29 cellular contexts compared by ENCODE assay signal in the genomic region with DNA sequence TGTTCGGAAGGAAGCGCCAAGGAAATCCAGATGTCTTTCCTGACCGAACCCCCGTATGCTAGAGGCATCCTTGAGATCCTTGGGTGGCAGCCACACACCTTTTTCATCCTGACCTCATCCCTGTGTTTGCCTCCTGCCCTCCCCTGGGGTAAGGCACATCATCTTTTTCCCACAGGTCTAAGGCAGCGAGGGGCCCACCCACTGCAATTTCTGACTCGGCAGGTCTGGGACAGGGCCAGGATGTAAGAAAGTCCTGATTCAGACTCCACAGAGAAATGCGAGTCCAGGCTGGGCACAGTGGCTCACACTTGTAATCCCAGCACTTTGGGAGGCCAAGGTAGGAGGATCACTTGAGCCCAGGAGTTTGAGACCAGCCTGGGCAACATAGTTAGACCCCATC. TPM values are rescaled to one million over a fixed set of nuclear protein-coding genes. Genes with fewer than 3 reads are reported as not detected.
"Had no signal": no experiment of that assay in that cellular context is flagged by ENCODE, and none has a peak within 500 bp of the region (broad histone marks: within the 10 kb centered on the region; RNA-seq: fewer than 3 reads in every experiment).

No MANE protein-coding gene starts in this region.

- H3K9ac ChIP-seq: neural progenitor cell had no signal

- FAIRE-seq: endometrium, TTC549 had no signal

- H3K4me1 ChIP-seq: sigmoid colon, vagina had no signal

- H3K36me3 ChIP-seq: left ventricle myocardium inferior, neural progenitor cell, vagina had no signal

- H3K9me3 ChIP-seq: left ventricle myocardium inferior, sigmoid colon, vagina had no signal

- H3K27ac ChIP-seq: hepatocyte, left ventricle myocardium inferior, neural progenitor cell, sigmoid colon, vagina had no signal

- H3K27me3 ChIP-seq: hepatocyte, neural progenitor cell, sigmoid colon, vagina had no signal

- ATAC-seq: activated CD8-positive, alpha-beta T cell treated with anti-CD3 and anti-CD28 coated beads, Interleukin-2, amount 10 ng/mL, durations not matched to agents 7 days and 5 days; naive thymus-derived CD8-positive, alpha-beta T cell; stimulated activated naive B cell treated with anti-CD40 and anti-IgM and Interleukin-4, amounts not matched to agents 10 μg/mL and 1 μg/mL and 100 μg/mL, for 72 hours had no signal

- H3K4me2 ChIP-seq: hepatocyte, neural progenitor cell had no signal

- DNase-seq: activated CD4-positive, alpha-beta T cell treated with anti-CD3 and anti-CD28 coated beads for 1 hour; activated CD4-positive, alpha-beta T cell treated with anti-CD3 and anti-CD28 coated beads, Interleukin-2, amount 50 U/mL, for 1 hour; activated CD8-positive, alpha-beta T cell treated with anti-CD3 and anti-CD28 coated beads, Interleukin-2, amount 10 ng/mL, durations not matched to agents 7 days and 5 days; activated gamma-delta T cell; aorta; effector CD4-positive, alpha-beta T cell; erythroblast; foreskin melanocyte; glutamatergic neuron; immature natural killer cell; naive thymus-derived CD8-positive, alpha-beta T cell; retina; sigmoid colon; stimulated activated CD4-positive, alpha-beta T cell treated with anti-CD3 and anti-CD28 coated beads, Interleukin-2, amount 100 ng/mL, for 48 hours; stimulated activated CD8-positive, alpha-beta memory T cell treated with anti-CD3 and anti-CD28 coated beads, Interleukin-4, amount 100 ng/mL, for 48 hours; stimulated activated naive B cell treated with anti-CD40 and anti-IgM and Interleukin-4, amounts not matched to agents 10 μg/mL and 1 μg/mL and 100 μg/mL, for 72 hours; trophoblast cell had no signal

- H3K4me3 ChIP-seq: hepatocyte, left ventricle myocardium inferior, neural progenitor cell, sigmoid colon, vagina had no signal

RNA-seq across cellular contexts. Expression of a gene that starts 36.5 kb away (rescaled TPM):
- total RNA-seq: activated CD8-positive, alpha-beta T cell treated with anti-CD3 and anti-CD28 coated beads, Interleukin-2, amount 10 ng/mL, durations not matched to agents 7 days and 5 days; activated T-helper 1 cell treated with anti-CD3 and anti-CD28 coated beads, Interleukin-12 subunit alpha, Interleukin-12 subunit beta, Interleukin-2, Interleukin-4 antibody, amounts not matched to agents 30 ng/mL and 10 ng/mL and 1 ng/mL, durations not matched to agents 14 hours and 24 hours and 36 hours; aorta; hepatocyte; kidney epithelial cell; left ventricle myocardium inferior; lung microvascular endothelial cell; mesothelial cell of epicardium; osteoblast; posterior vena cava; vagina had no signal
